ENCODE assay signal across 8 cellular contexts in the genomic region with DNA sequence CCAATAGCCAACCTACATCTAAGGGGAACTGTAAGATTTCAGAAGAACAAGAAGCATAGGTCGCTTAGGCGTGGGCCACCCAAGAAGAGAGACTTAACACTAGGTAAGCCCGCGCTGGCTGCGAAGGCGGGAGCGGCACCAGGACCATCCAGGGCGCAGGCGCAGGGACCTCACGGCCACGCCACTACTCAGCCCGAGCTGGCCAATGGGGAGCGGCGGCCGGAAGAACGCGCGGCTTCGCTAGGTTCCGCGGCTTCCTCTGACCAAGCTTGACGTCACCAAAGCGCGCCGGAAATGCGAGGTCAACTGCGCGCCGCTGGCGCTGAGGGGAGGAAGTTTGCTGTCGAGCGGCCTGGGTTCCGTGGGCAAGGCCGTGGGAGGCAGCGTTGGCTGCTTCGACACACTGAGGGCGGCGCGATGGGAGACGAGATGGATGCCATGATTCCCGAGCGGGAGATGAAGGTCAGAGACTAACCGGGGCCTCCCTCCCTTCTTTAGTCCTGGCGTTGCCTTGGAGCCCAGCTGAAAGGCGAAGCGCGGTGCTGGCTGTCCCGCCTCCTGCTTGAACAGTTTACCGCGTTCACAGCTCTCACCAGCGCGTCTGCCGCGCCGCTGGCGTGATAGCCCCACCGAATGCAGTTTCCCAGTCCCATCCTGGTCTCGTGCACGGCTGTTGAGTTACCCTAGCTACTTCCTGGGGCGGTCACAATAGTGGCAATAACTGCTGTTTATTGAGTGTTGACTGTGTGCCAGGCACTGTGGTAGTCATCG. TPM values are rescaled to one million over a fixed set of nuclear protein-coding genes. Genes with fewer than 3 reads are reported as not detected.
DNase-seq lines count a peak whose midpoint lies in the region; ATAC-seq and TF ChIP-seq lines count a peak whose summit lies in the region.

NUP214 (plus strand) TSS at position 299 of the 771 bp plus-strand sequence; CDS start at position 418, 119 bp downstream.

- H3K36me3 ChIP-seq in duodenal mucosa (ENCODE audit: control insufficient read depth in 1 of 2, insufficient read depth in 2 of 2, low read length in 2 of 2): peaks cover 24 to 29% of the 10 kb centered on the region in 2 donors
- peaks cover 0 to 33% (median 12%) of the 10 kb centered on the region in 4 donors for H3K36me3 ChIP-seq in right lobe of liver

- H3K27me3 ChIP-seq in duodenal mucosa (ENCODE audit: control insufficient read depth in 1 of 2, insufficient read depth in 2 of 2, low read length in 2 of 2) (no peaks in the 10 kb centered on the region), right lobe of liver (no peaks in the 10 kb centered on the region)

- H3K4me1 ChIP-seq in duodenal mucosa (ENCODE audit: control insufficient read depth in 1 of 2, insufficient read depth in 2 of 2, low read length in 2 of 2) (peaks cover 10 to 18% of the 10 kb centered on the region in 2 donors), right lobe of liver (peaks cover 0 to 17% (median 4%) of the 10 kb centered on the region in 4 donors)

- peak within 1 kb of the TSS; percentile 92 for H3K27ac ChIP-seq in duodenal mucosa (ENCODE audit: low read depth, low read length)
- H3K27ac ChIP-seq in right lobe of liver: peak within 1 kb of the TSS; percentile 57 to 75 (median 72)

- H3K9me3 ChIP-seq in duodenal mucosa (ENCODE audit: control insufficient read depth in 1 of 2, low read length in 2 of 2) (no peaks in the 10 kb centered on the region), right lobe of liver (no peaks in the 10 kb centered on the region)

- WGBS in right lobe of liver (ENCODE audit: insufficient coverage, low coverage, low lambda C conversion rate, missing lambda C conversion rate): under 1% methylated on average over 31 of the region's 61 CpGs

- peak within 1 kb of the TSS; percentile 95 for H3K4me3 Mint-ChIP-seq in activated CD4-positive, alpha-beta memory T cell treated with anti-CD3 and anti-CD28 coated beads, Interleukin-2, amount 10 ng/mL, durations not matched to agents 7 days and 5 days

- POLR2A ChIA-PET in activated CD4-positive, alpha-beta memory T cell treated with anti-CD3 and anti-CD28 coated beads, Interleukin-2, amount 10 ng/mL, durations not matched to agents 7 days and 5 days (lab: Charles Lee): interaction anchor here (0.6 to 2.2 kb wide), 45 partner anchors 8 to 1819 kb away, joined by 3 to 19 read pairs (median 4); partner anchors contain the start of genes AIF1L, DDX31, EXOSC2 and FAM78A

- no peaks in the 10 kb centered on the region for H3K9me3 Mint-ChIP-seq in activated CD4-positive, alpha-beta memory T cell treated with anti-CD3 and anti-CD28 coated beads, Interleukin-2, amount 10 ng/mL, durations not matched to agents 7 days and 5 days

- ATAC-seq in GM19438 (IDR thresholded peaks at IDR 0.05; ENCODE audit: low read depth, unreplicated experiment): peak; percentile 83
- ATAC-seq in HG03575 (IDR thresholded peaks at IDR 0.05; ENCODE audit: extremely low read depth, insufficient number of reproducible peaks, low FRiP score, unreplicated experiment): peak; percentile 60
- peak; percentile 98 to 99 (median 98) for ATAC-seq in right lobe of liver

- peak within 1 kb of the TSS; percentile 94 for H3K27ac Mint-ChIP-seq in activated CD4-positive, alpha-beta memory T cell treated with anti-CD3 and anti-CD28 coated beads, Interleukin-2, amount 10 ng/mL, durations not matched to agents 7 days and 5 days

- peak within 1 kb of the TSS; percentile 97 for H3K9ac ChIP-seq in duodenal mucosa (ENCODE audit: low read depth in 1 of 2, low read length in 2 of 2)

- peaks cover 29% of the 10 kb centered on the region for H3K36me3 Mint-ChIP-seq in activated CD4-positive, alpha-beta memory T cell treated with anti-CD3 and anti-CD28 coated beads, Interleukin-2, amount 10 ng/mL, durations not matched to agents 7 days and 5 days (ENCODE audit: low read depth)

- CTCF ChIA-PET in activated CD4-positive, alpha-beta memory T cell treated with anti-CD3 and anti-CD28 coated beads, Interleukin-2, amount 10 ng/mL, durations not matched to agents 7 days and 5 days (lab: Charles Lee): interaction anchor here (0.5 to 1.7 kb wide), 4 partner anchors 10 to 211 kb away, joined by 3 to 6 read pairs (median 4); no protein-coding TSS in a partner anchor

- H3K4me3 ChIP-seq in duodenal mucosa (ENCODE audit: low read depth in 1 of 2, low read length in 2 of 2) (peak within 1 kb of the TSS; percentile 94 to 99), right lobe of liver (peak within 1 kb of the TSS; percentile 86 to 94 (median 93))

- no peak for TF ChIP-seq CTCF in right lobe of liver (IDR thresholded peaks at IDR 0.05)

- TF ChIP-seq POLR2A in right lobe of liver (IDR thresholded peaks at IDR 0.05): peak; percentile 78

- H3K4me1 Mint-ChIP-seq in activated CD4-positive, alpha-beta memory T cell treated with anti-CD3 and anti-CD28 coated beads, Interleukin-2, amount 10 ng/mL, durations not matched to agents 7 days and 5 days: peaks cover 35% of the 10 kb centered on the region

- peak; percentile 100 for DNase-seq in CD1c-positive myeloid dendritic cell (ENCODE audit: extremely low spot score)
- peak; percentile 89 for DNase-seq in NCI-H82 treated with DMSO at 0.1 percent for 48 hours (lab: John Stamatoyannopoulos, UW; ENCODE audit: unreplicated experiment)
- DNase-seq in activated CD4-positive, alpha-beta memory T cell treated with anti-CD3 and anti-CD28 coated beads, Interleukin-2, amount 10 ng/mL, durations not matched to agents 7 days and 5 days: peak; percentile 100
- DNase-seq in right lobe of liver: peak; percentile 99
- DNase-seq in stimulated activated CD4-positive, alpha-beta T cell treated with anti-CD3 and anti-CD28 coated beads, Interleukin-4, amount 100 ng/mL, for 4 hours: peak; percentile 99 to 100

- no peaks in the 10 kb centered on the region for H3K27me3 Mint-ChIP-seq in activated CD4-positive, alpha-beta memory T cell treated with anti-CD3 and anti-CD28 coated beads, Interleukin-2, amount 10 ng/mL, durations not matched to agents 7 days and 5 days

- intact Hi-C loops in right lobe of liver (cut with DNase I): no loop called here

RNA-seq across cellular contexts. Expression of gene NUP214, which starts in this region (rescaled TPM):
- 10 to 100 TPM; 43.8 to 51.3 TPM for total RNA-seq in activated CD4-positive, alpha-beta memory T cell treated with anti-CD3 and anti-CD28 coated beads, Interleukin-2, amount 10 ng/mL, durations not matched to agents 7 days and 5 days
- 10 to 100 TPM; 22.5 to 31.1 (median 27.5) TPM for total RNA-seq in right lobe of liver

Comparison
In these comparisons a context has a peak if more than half of its experiments do, and no peak if none do; other contexts are left out.
1. Peak in every context shown above with its lines: DNase-seq, ATAC-seq, H3K4me3 ChIP-seq and H3K27ac ChIP-seq.